ENCODE assay signal across 16 cellular contexts in genomic region chr14:31692376-31692781, GRCh38.
A peak's percentile ranks its signal among the peaks of the same experiment; 100 is the strongest.
DNase-seq lines count a peak whose midpoint lies in the region; FAIRE-seq and TF ChIP-seq lines count a peak whose summit lies in the region.
"Had no signal": no experiment of that assay in that cellular context is flagged by ENCODE, and none has a peak within 500 bp of the region (broad histone marks: within the 10 kb centered on the region; RNA-seq: fewer than 3 reads in every experiment).

No MANE protein-coding gene starts in this region.

- H3K4me1 ChIP-seq in kidney (ENCODE audit: control insufficient read depth in 1 of 2, insufficient read depth in 1 of 2, low read depth in 1 of 2, low read length in 2 of 2), result no peaks in the 10 kb centered on the region

- no peaks in the 10 kb centered on the region for H3K27me3 Mint-ChIP-seq in activated CD4-positive, alpha-beta T cell treated with anti-CD3 and anti-CD28 coated beads, Interleukin-2, amount 10 ng/mL, durations not matched to agents 24 days and 14 days
- H3K27me3 Mint-ChIP-seq: activated CD4-positive, alpha-beta memory T cell treated with anti-CD3 and anti-CD28 coated beads, Interleukin-2, amount 10 ng/mL, durations not matched to agents 7 days and 5 days; activated naive CD4-positive, alpha-beta T cell treated with anti-CD3 and anti-CD28 coated beads, Interleukin-2, amount 50 U/mL, for 24 hours; naive B cell had no signal

- no peak for TF ChIP-seq CTCF in GM10266 (IDR thresholded peaks at IDR 0.05; ENCODE audit: control insufficient read depth, insufficient read depth, low read depth, missing control alignments)
- TF ChIP-seq CTCF in fibroblast of villous mesenchyme (IDR thresholded peaks at IDR 0.05; ENCODE audit: insufficient read depth, low read depth, low read length), result no peak
- no peak for TF ChIP-seq CTCF in kidney (IDR thresholded peaks at IDR 0.05; ENCODE audit: borderline replicate concordance, extremely low read depth, insufficient read depth)

- H3K9me3 Mint-ChIP-seq in activated CD4-positive, alpha-beta T cell treated with anti-CD3 and anti-CD28 coated beads, Interleukin-2, amount 10 ng/mL, durations not matched to agents 24 days and 14 days, result no peaks in the 10 kb centered on the region
- H3K9me3 Mint-ChIP-seq: activated CD4-positive, alpha-beta memory T cell treated with anti-CD3 and anti-CD28 coated beads, Interleukin-2, amount 10 ng/mL, durations not matched to agents 7 days and 5 days; activated naive CD4-positive, alpha-beta T cell treated with anti-CD3 and anti-CD28 coated beads, Interleukin-2, amount 50 U/mL, for 24 hours had no signal

- H3K27ac ChIP-seq in substantia nigra (ENCODE audit: low read depth, low read length, poor library complexity, severe bottlenecking) (no peak overlapping the region), kidney (ENCODE audit: low read depth in 2 of 2, low read length in 2 of 2) (no peak overlapping the region)
- H3K27ac ChIP-seq: C4-2B had no signal

- no peaks in the 10 kb centered on the region for H3K4me1 Mint-ChIP-seq in activated CD4-positive, alpha-beta T cell treated with anti-CD3 and anti-CD28 coated beads, Interleukin-2, amount 10 ng/mL, durations not matched to agents 24 days and 14 days
- H3K4me1 Mint-ChIP-seq: activated CD4-positive, alpha-beta memory T cell treated with anti-CD3 and anti-CD28 coated beads, Interleukin-2, amount 10 ng/mL, durations not matched to agents 7 days and 5 days; activated naive CD4-positive, alpha-beta T cell treated with anti-CD3 and anti-CD28 coated beads, Interleukin-2, amount 50 U/mL, for 24 hours had no signal

- H3K36me3 ChIP-seq in kidney (ENCODE audit: control insufficient read depth in 1 of 2, insufficient read depth in 2 of 2, low read length in 2 of 2), result no peaks in the 10 kb centered on the region

- H3K4me3 ChIP-seq in fibroblast of villous mesenchyme (ENCODE audit: low read depth, low read length) (no peak overlapping the region), kidney (ENCODE audit: low read length in 2 of 2) (no peak overlapping the region)

- H3K27ac Mint-ChIP-seq in activated CD4-positive, alpha-beta T cell treated with anti-CD3 and anti-CD28 coated beads, Interleukin-2, amount 10 ng/mL, durations not matched to agents 24 days and 14 days, result no peak overlapping the region
- H3K27ac Mint-ChIP-seq: activated CD4-positive, alpha-beta memory T cell treated with anti-CD3 and anti-CD28 coated beads, Interleukin-2, amount 10 ng/mL, durations not matched to agents 7 days and 5 days; activated naive CD4-positive, alpha-beta T cell treated with anti-CD3 and anti-CD28 coated beads, Interleukin-2, amount 50 U/mL, for 24 hours; naive B cell had no signal

- no peak overlapping the region for H3K9ac ChIP-seq in kidney (ENCODE audit: low read length in 2 of 2)

- no peaks in the 10 kb centered on the region for H3K36me3 Mint-ChIP-seq in activated CD4-positive, alpha-beta T cell treated with anti-CD3 and anti-CD28 coated beads, Interleukin-2, amount 10 ng/mL, durations not matched to agents 24 days and 14 days (ENCODE audit: low read depth)

- H3K9me3 ChIP-seq in kidney (ENCODE audit: control insufficient read depth in 1 of 2, low read length in 2 of 2), result no peaks in the 10 kb centered on the region

- no peak for FAIRE-seq in kidney (lab: Jason Lieb, UNC)
- FAIRE-seq: GM19239 had no signal

- H3K4me3 Mint-ChIP-seq in activated CD4-positive, alpha-beta T cell treated with anti-CD3 and anti-CD28 coated beads, Interleukin-2, amount 10 ng/mL, durations not matched to agents 24 days and 14 days, result no peak overlapping the region
- H3K4me3 Mint-ChIP-seq: activated CD4-positive, alpha-beta memory T cell treated with anti-CD3 and anti-CD28 coated beads, Interleukin-2, amount 10 ng/mL, durations not matched to agents 7 days and 5 days; activated naive CD4-positive, alpha-beta T cell treated with anti-CD3 and anti-CD28 coated beads, Interleukin-2, amount 50 U/mL, for 24 hours; naive B cell had no signal

- intact Hi-C loops in kidney (cut with DNase I), result no loop called here
- intact Hi-C loops in activated CD4-positive, alpha-beta T cell treated with anti-CD3 and anti-CD28 coated beads, Interleukin-2, amount 10 ng/mL, durations not matched to agents 24 days and 14 days (cut with micrococcal nuclease), result no loop called here

- DNase-seq in AG08395 (ENCODE audit: low spot score), result peak; percentile 33
- peak; percentile 12 for DNase-seq in GM10266 (ENCODE audit: extremely low spot score)
- DNase-seq in NCI-H524 (lab: John Stamatoyannopoulos, UW), result peak; percentile 51 to 66
- DNase-seq in fibroblast of villous mesenchyme (ENCODE audit: low read depth), result peak; percentile 8
- DNase-seq in substantia nigra (lab: John Stamatoyannopoulos, UW), result no peak
- DNase-seq in kidney, result no peak
- no peak for DNase-seq in activated CD4-positive, alpha-beta T cell treated with anti-CD3 and anti-CD28 coated beads, Interleukin-2, amount 10 ng/mL, durations not matched to agents 24 days and 14 days
- DNase-seq in cerebellar nuclear complex (lab: John Stamatoyannopoulos, UW), result no peak
- DNase-seq: activated CD4-positive, alpha-beta memory T cell treated with anti-CD3 and anti-CD28 coated beads, Interleukin-2, amount 10 ng/mL, durations not matched to agents 7 days and 5 days; effector CD8-positive, alpha-beta T cell; naive B cell; stimulated activated naive CD4-positive, alpha-beta T cell; T-helper 1 cell had no signal

Comparison
In these comparisons a context has a peak if more than half of its experiments do, and no peak if none do; other contexts are left out.
1. DNase-seq: peak in AG08395 (single experiment), GM10266 (single experiment), NCI-H524 (2 of 2) and fibroblast of villous mesenchyme (single experiment); none in substantia nigra (0 of 49), kidney (single experiment), activated CD4-positive, alpha-beta T cell treated with anti-CD3 and anti-CD28 coated beads, Interleukin-2, amount 10 ng/mL, durations not matched to agents 24 days and 14 days (single experiment) and cerebellar nuclear complex (0 of 2).